In genomic region chr14:68084256-68084655, GRCh38 we compare ENCODE assay signal across 12 cellular contexts.
DNase-seq lines count a peak whose midpoint lies in the region; ATAC-seq and TF ChIP-seq lines count a peak whose summit lies in the region.
"Had no signal": no experiment of that assay in that cellular context is flagged by ENCODE, and none has a peak within 500 bp of the region (broad histone marks: within the 10 kb centered on the region; RNA-seq: fewer than 3 reads in every experiment).

No MANE protein-coding gene starts in this region.

- H3K27ac ChIP-seq in upper lobe of right lung: no peak overlapping the region

- H3K9me3 ChIP-seq in upper lobe of right lung: no peaks in the 10 kb centered on the region

- H3K4me3 ChIP-seq in fibroblast of the aortic adventitia (ENCODE audit: low read depth, low read length) (no peak overlapping the region), upper lobe of right lung (no peak overlapping the region)
- H3K4me3 ChIP-seq: skin epidermis had no signal

- ATAC-seq in upper lobe of right lung (peak; percentile 28), HG03520 (IDR thresholded peaks at IDR 0.05; ENCODE audit: unreplicated experiment) (no peak)
- ATAC-seq: stimulated activated naive CD8-positive, alpha-beta T cell treated with anti-CD3 and anti-CD28 coated beads, Interleukin-15, Interleukin-2, amounts not matched to agents 100 U/mL and 50 U/mL, for 24 hours had no signal

- H3K36me3 ChIP-seq in upper lobe of right lung: no peaks in the 10 kb centered on the region

- no peaks in the 10 kb centered on the region for H3K4me1 ChIP-seq in upper lobe of right lung

- in situ Hi-C loops in SK-MEL-5 (cut with HindIII; ENCODE audit: low pct_unique_long_range_greater_than_20kb, low sequenced_read_pairs): no loop called here

- peak; percentile 48 for DNase-seq in NCI-H82 (lab: John Stamatoyannopoulos, UW)
- no peak for DNase-seq in NCI-H82 treated with DMSO at 0.1 percent for 48 hours (lab: John Stamatoyannopoulos, UW; ENCODE audit: unreplicated experiment)
- DNase-seq in SK-MEL-5 (ENCODE audit: low read depth, low spot score): peak; percentile 51
- DNase-seq in fibroblast of the aortic adventitia (ENCODE audit: low read depth): peak; percentile 25
- DNase-seq in upper lobe of right lung: no peak
- no peak for DNase-seq in posterior vena cava (ENCODE audit: low spot score)
- DNase-seq in activated gamma-delta T cell (lab: John Stamatoyannopoulos, UW): no peak
- DNase-seq: activated CD8-positive, alpha-beta memory T cell treated with anti-CD3 and anti-CD28 coated beads, Interleukin-2, amount 50 U/mL, for 48 hours; NCI-H187; stimulated activated naive CD8-positive, alpha-beta T cell treated with anti-CD3 and anti-CD28 coated beads, Interleukin-15, Interleukin-2, amounts not matched to agents 100 U/mL and 50 U/mL, for 24 hours had no signal

- intact Hi-C loops in upper lobe of right lung (cut with DNase I) (no loop called here), posterior vena cava (cut with DNase I) (no loop called here)

- H3K27me3 ChIP-seq in upper lobe of right lung: no peaks in the 10 kb centered on the region

- TF ChIP-seq CTCF in fibroblast of the aortic adventitia (IDR thresholded peaks at IDR 0.05; ENCODE audit: insufficient read depth, low read length) (peak; percentile 21), upper lobe of right lung (IDR thresholded peaks at IDR 0.05) (peak; percentile 16)

Comparison
In these comparisons a context has a peak if more than half of its experiments do, and no peak if none do; other contexts are left out.
1. DNase-seq: peak in NCI-H82 (single experiment), SK-MEL-5 (single experiment) and fibroblast of the aortic adventitia (single experiment); none in NCI-H82 treated with DMSO at 0.1 percent for 48 hours (single experiment), upper lobe of right lung (single experiment), posterior vena cava (single experiment) and activated gamma-delta T cell (single experiment).